1 cellular context compared by ENCODE assay signal in the genomic region with DNA sequence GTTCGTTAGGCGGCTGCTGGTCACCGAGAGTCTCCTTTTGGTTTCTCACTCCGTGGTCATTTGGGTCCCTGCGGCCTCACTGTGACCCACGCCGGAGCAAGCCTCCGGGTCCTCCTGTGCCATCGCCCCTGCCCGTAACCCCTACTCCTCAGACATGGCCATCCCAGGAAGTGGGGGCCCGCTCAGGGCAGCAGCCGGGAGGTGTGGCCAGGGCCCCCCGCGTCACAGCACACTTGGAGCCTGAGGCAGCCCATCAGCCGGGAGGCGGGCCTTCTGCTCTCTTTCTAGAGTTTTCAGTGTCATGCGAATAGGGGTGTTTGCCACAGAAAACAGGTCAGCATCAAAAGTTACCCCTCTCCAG.
TF ChIP-seq lines count a peak whose summit lies in the region.

No MANE protein-coding gene starts in this region.

TF ChIP-seq in K562, 482 proteins besides CTCF, POLR2A, EP300 and RAD21 (continued from another document):
- TF ChIP-seq, protein P1, sequence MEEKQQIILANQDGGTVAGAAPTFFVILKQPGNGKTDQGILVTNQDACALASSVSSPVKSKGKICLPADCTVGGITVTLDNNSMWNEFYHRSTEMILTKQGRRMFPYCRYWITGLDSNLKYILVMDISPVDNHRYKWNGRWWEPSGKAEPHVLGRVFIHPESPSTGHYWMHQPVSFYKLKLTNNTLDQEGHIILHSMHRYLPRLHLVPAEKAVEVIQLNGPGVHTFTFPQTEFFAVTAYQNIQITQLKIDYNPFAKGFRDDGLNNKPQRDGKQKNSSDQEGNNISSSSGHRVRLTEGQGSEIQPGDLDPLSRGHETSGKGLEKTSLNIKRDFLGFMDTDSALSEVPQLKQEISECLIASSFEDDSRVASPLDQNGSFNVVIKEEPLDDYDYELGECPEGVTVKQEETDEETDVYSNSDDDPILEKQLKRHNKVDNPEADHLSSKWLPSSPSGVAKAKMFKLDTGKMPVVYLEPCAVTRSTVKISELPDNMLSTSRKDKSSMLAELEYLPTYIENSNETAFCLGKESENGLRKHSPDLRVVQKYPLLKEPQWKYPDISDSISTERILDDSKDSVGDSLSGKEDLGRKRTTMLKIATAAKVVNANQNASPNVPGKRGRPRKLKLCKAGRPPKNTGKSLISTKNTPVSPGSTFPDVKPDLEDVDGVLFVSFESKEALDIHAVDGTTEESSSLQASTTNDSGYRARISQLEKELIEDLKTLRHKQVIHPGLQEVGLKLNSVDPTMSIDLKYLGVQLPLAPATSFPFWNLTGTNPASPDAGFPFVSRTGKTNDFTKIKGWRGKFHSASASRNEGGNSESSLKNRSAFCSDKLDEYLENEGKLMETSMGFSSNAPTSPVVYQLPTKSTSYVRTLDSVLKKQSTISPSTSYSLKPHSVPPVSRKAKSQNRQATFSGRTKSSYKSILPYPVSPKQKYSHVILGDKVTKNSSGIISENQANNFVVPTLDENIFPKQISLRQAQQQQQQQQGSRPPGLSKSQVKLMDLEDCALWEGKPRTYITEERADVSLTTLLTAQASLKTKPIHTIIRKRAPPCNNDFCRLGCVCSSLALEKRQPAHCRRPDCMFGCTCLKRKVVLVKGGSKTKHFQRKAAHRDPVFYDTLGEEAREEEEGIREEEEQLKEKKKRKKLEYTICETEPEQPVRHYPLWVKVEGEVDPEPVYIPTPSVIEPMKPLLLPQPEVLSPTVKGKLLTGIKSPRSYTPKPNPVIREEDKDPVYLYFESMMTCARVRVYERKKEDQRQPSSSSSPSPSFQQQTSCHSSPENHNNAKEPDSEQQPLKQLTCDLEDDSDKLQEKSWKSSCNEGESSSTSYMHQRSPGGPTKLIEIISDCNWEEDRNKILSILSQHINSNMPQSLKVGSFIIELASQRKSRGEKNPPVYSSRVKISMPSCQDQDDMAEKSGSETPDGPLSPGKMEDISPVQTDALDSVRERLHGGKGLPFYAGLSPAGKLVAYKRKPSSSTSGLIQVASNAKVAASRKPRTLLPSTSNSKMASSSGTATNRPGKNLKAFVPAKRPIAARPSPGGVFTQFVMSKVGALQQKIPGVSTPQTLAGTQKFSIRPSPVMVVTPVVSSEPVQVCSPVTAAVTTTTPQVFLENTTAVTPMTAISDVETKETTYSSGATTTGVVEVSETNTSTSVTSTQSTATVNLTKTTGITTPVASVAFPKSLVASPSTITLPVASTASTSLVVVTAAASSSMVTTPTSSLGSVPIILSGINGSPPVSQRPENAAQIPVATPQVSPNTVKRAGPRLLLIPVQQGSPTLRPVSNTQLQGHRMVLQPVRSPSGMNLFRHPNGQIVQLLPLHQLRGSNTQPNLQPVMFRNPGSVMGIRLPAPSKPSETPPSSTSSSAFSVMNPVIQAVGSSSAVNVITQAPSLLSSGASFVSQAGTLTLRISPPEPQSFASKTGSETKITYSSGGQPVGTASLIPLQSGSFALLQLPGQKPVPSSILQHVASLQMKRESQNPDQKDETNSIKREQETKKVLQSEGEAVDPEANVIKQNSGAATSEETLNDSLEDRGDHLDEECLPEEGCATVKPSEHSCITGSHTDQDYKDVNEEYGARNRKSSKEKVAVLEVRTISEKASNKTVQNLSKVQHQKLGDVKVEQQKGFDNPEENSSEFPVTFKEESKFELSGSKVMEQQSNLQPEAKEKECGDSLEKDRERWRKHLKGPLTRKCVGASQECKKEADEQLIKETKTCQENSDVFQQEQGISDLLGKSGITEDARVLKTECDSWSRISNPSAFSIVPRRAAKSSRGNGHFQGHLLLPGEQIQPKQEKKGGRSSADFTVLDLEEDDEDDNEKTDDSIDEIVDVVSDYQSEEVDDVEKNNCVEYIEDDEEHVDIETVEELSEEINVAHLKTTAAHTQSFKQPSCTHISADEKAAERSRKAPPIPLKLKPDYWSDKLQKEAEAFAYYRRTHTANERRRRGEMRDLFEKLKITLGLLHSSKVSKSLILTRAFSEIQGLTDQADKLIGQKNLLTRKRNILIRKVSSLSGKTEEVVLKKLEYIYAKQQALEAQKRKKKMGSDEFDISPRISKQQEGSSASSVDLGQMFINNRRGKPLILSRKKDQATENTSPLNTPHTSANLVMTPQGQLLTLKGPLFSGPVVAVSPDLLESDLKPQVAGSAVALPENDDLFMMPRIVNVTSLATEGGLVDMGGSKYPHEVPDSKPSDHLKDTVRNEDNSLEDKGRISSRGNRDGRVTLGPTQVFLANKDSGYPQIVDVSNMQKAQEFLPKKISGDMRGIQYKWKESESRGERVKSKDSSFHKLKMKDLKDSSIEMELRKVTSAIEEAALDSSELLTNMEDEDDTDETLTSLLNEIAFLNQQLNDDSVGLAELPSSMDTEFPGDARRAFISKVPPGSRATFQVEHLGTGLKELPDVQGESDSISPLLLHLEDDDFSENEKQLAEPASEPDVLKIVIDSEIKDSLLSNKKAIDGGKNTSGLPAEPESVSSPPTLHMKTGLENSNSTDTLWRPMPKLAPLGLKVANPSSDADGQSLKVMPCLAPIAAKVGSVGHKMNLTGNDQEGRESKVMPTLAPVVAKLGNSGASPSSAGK (IDR thresholded peaks at IDR 0.05) = no peak
- no peak for TF ChIP-seq MYNN (IDR thresholded peaks at IDR 0.05)
- no peak for TF ChIP-seq MYNN (CRISPR knock-in tag; IDR thresholded peaks at IDR 0.05)
- TF ChIP-seq CREM (IDR thresholded peaks at IDR 0.05; ENCODE audit: low read depth) = 0 out of 2 replicates have a peak, but pooled peaks have one; percentile 10
- TF ChIP-seq PPARD (CRISPR knock-in tag; IDR thresholded peaks at IDR 0.05) = no peak
- TF ChIP-seq PHF20 (IDR thresholded peaks at IDR 0.05; ENCODE audit: partially characterized antibody) = no peak
- TF ChIP-seq SIX5 (IDR thresholded peaks at IDR 0.05; ENCODE audit: borderline replicate concordance in 1 of 2, insufficient read depth in 1 of 2, low read depth in 1 of 2, low read length in 2 of 2) = no peak
